7 cellular contexts compared by ENCODE assay signal in the genomic region with DNA sequence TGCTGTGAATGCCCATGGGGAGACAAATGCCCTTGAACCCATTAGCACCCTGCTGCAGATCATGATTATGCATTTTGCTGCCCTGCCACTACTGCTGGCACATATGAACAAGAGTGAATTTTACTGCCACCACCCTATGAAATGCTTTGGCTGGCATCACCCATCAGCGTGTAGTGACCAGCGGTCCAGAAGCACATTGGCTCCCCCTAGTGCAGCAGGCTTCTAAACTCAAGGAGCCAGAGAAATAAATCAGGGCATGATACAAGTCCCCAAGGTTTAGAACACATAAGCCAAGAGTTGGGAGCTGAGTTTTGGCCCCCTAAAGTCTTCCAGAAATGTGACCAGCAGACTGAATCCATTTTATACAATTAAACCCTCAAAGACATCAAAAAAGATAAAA.
DNase-seq lines count a peak whose midpoint lies in the region; ATAC-seq and TF ChIP-seq lines count a peak whose summit lies in the region.
"Not testable (repeated sequence)": the region's sequence is repeated elsewhere in the genome, so short reads cannot be mapped to it uniquely, and the experiment has no call there.

No MANE protein-coding gene starts in this region.

- intact Hi-C loops in body of pancreas (cut with DNase I): not testable (repeated sequence)

- H3K27me3 ChIP-seq in H7 (ENCODE audit: control insufficient read depth, insufficient read depth, low read length); body of pancreas; parathyroid adenoma (ENCODE audit: control insufficient read depth, insufficient read depth, low read length): not testable (repeated sequence)

- ATAC-seq in body of pancreas: not testable (repeated sequence)

- not testable (repeated sequence) for H3K27ac ChIP-seq in body of pancreas, parathyroid adenoma

- H3K9ac ChIP-seq in parathyroid adenoma: not testable (repeated sequence)

- H3K36me3 ChIP-seq in H7 (replicated peaks; ENCODE audit: control insufficient read depth, insufficient read depth, low read length); body of pancreas (replicated peaks in 1 of 2; ENCODE audit: insufficient read depth in 1 of 2, low read depth in 2 of 2); parathyroid adenoma (ENCODE audit: control insufficient read depth, insufficient read depth, low read length): not testable (repeated sequence)

- H3K4me3 ChIP-seq in H7 (ENCODE audit: insufficient read depth, low read depth, low read length); NB4 (ENCODE audit: low read depth, low read length); body of pancreas; parathyroid adenoma (ENCODE audit: low read depth, low read length): not testable (repeated sequence)

- TF ChIP-seq CTCF in NB4 (IDR thresholded peaks at IDR 0.05; ENCODE audit: low read depth, low read length): not testable (repeated sequence)
- TF ChIP-seq CTCF in body of pancreas (IDR thresholded peaks at IDR 0.05): peak in 1 of 7 experiments; percentile 26
- TF ChIP-seq CTCF in parathyroid adenoma (IDR thresholded peaks at IDR 0.05): peak; percentile 7

- not testable (repeated sequence) for H3K79me2 ChIP-seq in parathyroid adenoma

- DNase-seq in DMS 273 (lab: John Stamatoyannopoulos, UW; ENCODE audit: unreplicated experiment) (peak; percentile 34), H7 (peak; percentile 3), NB4 (ENCODE audit: low read depth) (peak; percentile 4), RKO (ENCODE audit: low spot score) (peak; percentile 0), body of pancreas (peak in 3 of 4 donors; percentile 6 to 29 (median 10)), iPS DF 4.7 (ENCODE audit: extremely low read depth, low spot score) (peak; percentile 0)

- H3K9me3 ChIP-seq in body of pancreas; parathyroid adenoma (ENCODE audit: control insufficient read depth, low read length): not testable (repeated sequence)

- WGBS in body of pancreas, 2 donors: 36% methylated on average over 2 of the region's 2 CpGs; no CpG with 5 or more reads in 1 of the 2 donors

- TF ChIP-seq POLR2A in NB4 (IDR thresholded peaks at IDR 0.05; ENCODE audit: extremely low read depth, insufficient read length); body of pancreas (IDR thresholded peaks at IDR 0.05): not testable (repeated sequence)

- not testable (repeated sequence) for H2AFZ ChIP-seq in parathyroid adenoma

- not testable (repeated sequence) for H3K4me2 ChIP-seq in parathyroid adenoma (ENCODE audit: low read length)

- not testable (repeated sequence) for H3K4me1 ChIP-seq in body of pancreas, parathyroid adenoma
